ENCODE assay signal across 8 cellular contexts in genomic region chr14:71206766-71207371, GRCh38.
DNase-seq lines count a peak whose midpoint lies in the region; ATAC-seq and TF ChIP-seq lines count a peak whose summit lies in the region.
"Had no signal": no experiment of that assay in that cellular context is flagged by ENCODE, and none has a peak within 500 bp of the region (broad histone marks: within the 10 kb centered on the region; RNA-seq: fewer than 3 reads in every experiment).

No MANE protein-coding gene starts in this region.

- H3K36me3 ChIP-seq in adrenal gland (replicated peaks in 1 of 2), result no peaks in the 10 kb centered on the region

- H3K4me3 ChIP-seq in adrenal gland, result no peak overlapping the region

- H3K27me3 ChIP-seq in adrenal gland, result no peaks in the 10 kb centered on the region

- H3K4me1 ChIP-seq in adrenal gland (replicated peaks in 1 of 2), result no peaks in the 10 kb centered on the region

- ATAC-seq in Right ventricle myocardium inferior, result peak; percentile 96

- 31 to 42% (median 40%) methylated on average over 2 to 7 of the region's 7 CpGs for WGBS in adrenal gland, 4 donors

- intact Hi-C loops in adrenal gland (cut with DNase I) (no loop called here), Right ventricle myocardium inferior (cut with DNase I) (no loop called here)

- H3K27ac ChIP-seq in adrenal gland, result peak overlapping the region in 3 of 5 donors; percentile 13 to 68 (median 66)

- H3K27ac Mint-ChIP-seq in HFFc6, result peak overlapping the region; percentile 87

- peak in 1 of 2 donors; percentile 32 for TF ChIP-seq POLR2A in adrenal gland (IDR thresholded peaks at IDR 0.05)

- no peaks in the 10 kb centered on the region for H3K9me3 Mint-ChIP-seq in HFFc6

- H3K36me3 Mint-ChIP-seq in HFFc6 (ENCODE audit: low read depth), result peaks cover 4% of the 10 kb centered on the region; the same call in 1 of the 2 replicates

- peaks cover 46% of the 10 kb centered on the region for H3K4me1 Mint-ChIP-seq in HFFc6 (ENCODE audit: low read depth)

- peaks cover 3% of the 10 kb centered on the region; the same call in 1 of the 2 replicates for H3K27me3 Mint-ChIP-seq in HFFc6 (ENCODE audit: insufficient read depth)

- no peaks in the 10 kb centered on the region for H3K9me3 ChIP-seq in adrenal gland (replicated peaks in 1 of 3)

- DNase-seq in HFFc6 (peak; percentile 80), adrenal gland (peak; percentile 68 to 90 (median 86)), Right ventricle myocardium inferior (ENCODE audit: missing footprints) (peak; percentile 76), stromal cell of bone marrow (ENCODE audit: low read depth) (peak; percentile 75), foreskin melanocyte (no peak), SIG-M5 treated with dmso at 0.1 percent for 504 hours (lab: John Stamatoyannopoulos, UW; ENCODE audit: unreplicated experiment) (no peak), NCI-H82 (lab: John Stamatoyannopoulos, UW) (no peak)
- DNase-seq: retina had no signal

- no peak overlapping the region for H3K4me3 Mint-ChIP-seq in HFFc6

- TF ChIP-seq CTCF in HFFc6 (IDR thresholded peaks at IDR 0.05), result no peak
- no peak for TF ChIP-seq CTCF in adrenal gland (IDR thresholded peaks at IDR 0.05)

Comparison
In these comparisons a context has a peak if more than half of its experiments do, and no peak if none do; other contexts are left out.
1. DNase-seq: peak in HFFc6 (single experiment), adrenal gland (7 of 7), Right ventricle myocardium inferior (single experiment) and stromal cell of bone marrow (single experiment); none in foreskin melanocyte (single experiment), SIG-M5 treated with dmso at 0.1 percent for 504 hours (single experiment) and NCI-H82 (single experiment).